Comparison of ENCODE assay signal across 17 cellular contexts in the genomic region with DNA sequence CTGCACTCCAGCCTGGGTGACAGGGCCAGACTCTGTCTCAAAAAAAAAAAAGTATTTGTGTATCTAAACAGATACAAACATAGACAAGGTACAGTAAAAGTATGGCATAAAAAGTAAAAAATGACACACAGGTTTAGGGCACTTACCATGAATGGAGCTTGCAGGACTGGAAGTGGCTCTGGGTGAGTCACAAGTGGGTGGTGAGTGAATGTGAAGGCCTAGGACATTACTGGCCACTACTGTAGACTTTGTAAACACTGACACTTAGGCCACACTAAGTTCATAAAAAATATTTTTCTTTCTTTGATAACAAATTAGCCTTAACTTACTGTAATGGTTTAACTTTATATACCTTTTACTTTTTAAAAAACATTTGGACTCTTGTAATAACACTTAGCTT. TPM values are rescaled to one million over a fixed set of nuclear protein-coding genes. Genes with fewer than 3 reads are reported as not detected.
DNase-seq lines count a peak whose midpoint lies in the region; ATAC-seq, FAIRE-seq and TF ChIP-seq lines count a peak whose summit lies in the region.
"Had no signal": no experiment of that assay in that cellular context is flagged by ENCODE, and none has a peak within 500 bp of the region (broad histone marks: within the 10 kb centered on the region; RNA-seq: fewer than 3 reads in every experiment).

No MANE protein-coding gene starts in this region.

- DNase-seq in ACHN (peak; percentile 20), HCT116 (ENCODE audit: low read depth, low spot score) (no peak), astrocyte (ENCODE audit: low read depth) (peak; percentile 59), foreskin fibroblast (peak; percentile 49 to 70), C1 segment of cervical spinal cord (lab: John Stamatoyannopoulos, UW) (no peak), NCI-H82 treated with DMSO at 0.1 percent for 48 hours (lab: John Stamatoyannopoulos, UW; ENCODE audit: unreplicated experiment) (no peak)
- no peak for DNase-seq in activated naive CD4-positive, alpha-beta T cell treated with anti-CD3 and anti-CD28 coated beads, Interleukin-2, amount 50 U/mL, for 16 hours
- DNase-seq: activated CD4-positive, alpha-beta T cell treated with anti-CD3 and anti-CD28 coated beads, Interleukin-2, amount 50 U/mL, for 48 hours; activated gamma-delta T cell; cerebellar nuclear complex; DMS79 treated with DMSO at 0.1 percent for 48 hours; psoas muscle; stimulated activated CD4-positive, alpha-beta T cell treated with anti-CD3 and anti-CD28 coated beads, Interleukin-2, amount 100 ng/mL, for 24 hours; stimulated activated naive CD4-positive, alpha-beta T cell; T-helper 9 cell had no signal

- peak overlapping the region; percentile 29; the same call in 1 of the 2 replicates for H3K4me2 ChIP-seq in HCT116 (ENCODE audit: low read length)
- H3K4me2 ChIP-seq in astrocyte (ENCODE audit: low read length) = no peak overlapping the region

- peak; percentile 65 for FAIRE-seq in astrocyte (lab: Jason Lieb, UNC)
- FAIRE-seq: GM12892 had no signal

- H3K9ac ChIP-seq in HCT116 (ENCODE audit: low read length) (no peak overlapping the region), astrocyte (ENCODE audit: low read length) (no peak overlapping the region)

- RAD21 ChIA-PET in HCT116 (lab: Charles Lee; ENCODE audit: low non-redundant PET in 1 of 2, low total read pairs in 2 of 2, uncharacterized antibody in 2 of 2, unreplicated experiment in 2 of 2) = interaction anchor here in 1 of 2 experiments (0.8 kb wide), 1 partner anchor 39 kb away, joined by 3 read pairs; no protein-coding TSS in a partner anchor

- peaks cover 37% of the 10 kb centered on the region for H3K27me3 Mint-ChIP-seq in astrocyte (ENCODE audit: low read depth, unreplicated experiment)

- TF ChIP-seq POLR2A in HCT116 (IDR thresholded peaks at IDR 0.05; ENCODE audit: borderline replicate concordance, extremely low read depth, insufficient read depth, insufficient read length) = no peak

- peaks cover 2% of the 10 kb centered on the region for H3K4me1 Mint-ChIP-seq in astrocyte (ENCODE audit: low read depth, unreplicated experiment)

- no peaks in the 10 kb centered on the region for H4K20me1 ChIP-seq in HCT116 (ENCODE audit: insufficient read depth)
- H4K20me1 ChIP-seq in astrocyte (ENCODE audit: insufficient read depth, low read length) = no peaks in the 10 kb centered on the region

- H3K9me2 ChIP-seq in HCT116 (ENCODE audit: insufficient read depth) = no peaks in the 10 kb centered on the region

- peaks cover 2% of the 10 kb centered on the region for H3K36me3 Mint-ChIP-seq in astrocyte (ENCODE audit: low read depth, unreplicated experiment)

- TF ChIP-seq CTCF in HCT116 (IDR thresholded peaks at IDR 0.05 in 2 of 3, conservative IDR thresholded peaks at IDR 0.05 in 1 of 3; ENCODE audit: borderline replicate concordance in 1 of 3, insufficient read depth in 1 of 3, low read depth in 2 of 3, low read length in 2 of 3) = no peak
- TF ChIP-seq CTCF in astrocyte (IDR thresholded peaks at IDR 0.05; ENCODE audit: insufficient read depth, low read depth, low read length) = no peak
- no peak for TF ChIP-seq CTCF in foreskin fibroblast (IDR thresholded peaks at IDR 0.05; ENCODE audit: low read depth, low read length)

- no peaks in the 10 kb centered on the region for H3K9me3 ChIP-seq in HCT116 (ENCODE audit: control insufficient read depth in 1 of 2, insufficient read depth in 1 of 2, low read depth in 1 of 2, low read length in 2 of 2)
- H3K9me3 ChIP-seq in astrocyte (ENCODE audit: insufficient read depth, low read depth, low read length) = no peaks in the 10 kb centered on the region
- H3K9me3 ChIP-seq: psoas muscle had no signal

- intact Hi-C loops in HCT116 (cut with micrococcal nuclease) = loop anchor here (5.0 kb wide), 1 partner anchor 96 kb away; no protein-coding TSS in a partner anchor

- CTCF ChIA-PET in HCT116 (lab: Charles Lee) = interaction anchor here (0.8 to 2.5 kb wide), 2 partner anchors 38 to 191 kb away, joined by 4 to 14 read pairs; a partner anchor contains a TSS

- in situ Hi-C loops in ACHN (cut with HindIII; ENCODE audit: low pct_ligation_motif_present, low pct_unique_long_range_greater_than_20kb, low sequenced_read_pairs) = no loop called here

- H3K4me1 ChIP-seq in HCT116 (ENCODE audit: control insufficient read depth in 1 of 2, insufficient read depth in 2 of 2, low read length in 2 of 2) (peaks cover 0 to 13% of the 10 kb centered on the region in 2 experiments; a peak in 2 of 4 replicates), astrocyte (ENCODE audit: insufficient read depth, low read length) (no peaks in the 10 kb centered on the region)
- H3K4me1 ChIP-seq: psoas muscle had no signal

- H3K36me3 ChIP-seq in HCT116 (ENCODE audit: control insufficient read depth in 1 of 2, insufficient read depth in 2 of 2, low read length in 2 of 2) = no peaks in the 10 kb centered on the region
- H3K36me3 ChIP-seq in astrocyte (ENCODE audit: insufficient read depth, low read length) = no peaks in the 10 kb centered on the region

- H3K27ac Mint-ChIP-seq in astrocyte (ENCODE audit: unreplicated experiment) = no peak overlapping the region

- POLR2A ChIA-PET in HCT116 (lab: Charles Lee) = interaction anchor here (0.7 to 1.2 kb wide), 3 partner anchors 35 to 320 kb away, joined by 3 read pairs; a partner anchor contains a TSS

- H3K4me3 ChIP-seq in HCT116 (replicated peaks in 1 of 2; ENCODE audit: low read depth in 1 of 2, low read length in 2 of 2) (no peak overlapping the region), astrocyte (ENCODE audit: insufficient read depth, low read depth, low read length) (no peak overlapping the region), foreskin fibroblast (ENCODE audit: low read depth in 1 of 2, low read length in 2 of 2) (no peak overlapping the region)
- H3K4me3 ChIP-seq: psoas muscle had no signal

- H2AFZ ChIP-seq in HCT116 (ENCODE audit: low read depth, low read length, poor library complexity, severe bottlenecking) (no peak overlapping the region), astrocyte (ENCODE audit: low read depth, low read length) (no peak overlapping the region)

- TF ChIP-seq RAD21 in HCT116 (IDR thresholded peaks at IDR 0.05; ENCODE audit: low read depth) = no peak

- ATAC-seq in HCT116 (no peak), GM21786 (IDR thresholded peaks at IDR 0.05; ENCODE audit: unreplicated experiment) (no peak)
- ATAC-seq: psoas muscle had no signal

- no TSS peak for BruUV-seq in HCT116 (replicated peaks; lab: Mats Ljungman, UMichigan)

- no peaks in the 10 kb centered on the region for H3K27me3 ChIP-seq in HCT116 (ENCODE audit: insufficient read depth, low read length)
- H3K27me3 ChIP-seq in astrocyte (ENCODE audit: insufficient read depth, low read length) = peaks cover 3% of the 10 kb centered on the region

- H3K79me2 ChIP-seq in HCT116 (ENCODE audit: insufficient read depth, low read length) (no peaks in the 10 kb centered on the region), astrocyte (ENCODE audit: insufficient read depth, low read length) (no peaks in the 10 kb centered on the region)

- H3K9me3 Mint-ChIP-seq in astrocyte (ENCODE audit: unreplicated experiment) = no peaks in the 10 kb centered on the region

- no peak overlapping the region for H3K27ac ChIP-seq in HCT116 (ENCODE audit: low read depth, low read length)
- no peak overlapping the region for H3K27ac ChIP-seq in astrocyte (ENCODE audit: low read depth, low read length)
- H3K27ac ChIP-seq: psoas muscle had no signal

- H3K4me3 Mint-ChIP-seq in astrocyte (ENCODE audit: unreplicated experiment) = no peak overlapping the region

TF ChIP-seq in HCT116, 20 proteins besides CTCF, POLR2A, EP300 and RAD21:
- peak; percentile 34; the same call in 1 of the 2 replicates for TF ChIP-seq FOSL1 (IDR thresholded peaks at IDR 0.05; ENCODE audit: low read depth)
- TF ChIP-seq EGR1 (IDR thresholded peaks at IDR 0.05; ENCODE audit: low read depth) = no peak
- peak; percentile 26; the same call in 1 of the 2 replicates for TF ChIP-seq SP1 (IDR thresholded peaks at IDR 0.05; ENCODE audit: low read depth)
- peak; percentile 43; the same call in 1 of the 2 replicates for TF ChIP-seq JUND (IDR thresholded peaks at IDR 0.05)
- TF ChIP-seq SIN3A (IDR thresholded peaks at IDR 0.05; ENCODE audit: low read depth) = no peak

RNA-seq across cellular contexts. Expression of a gene that starts 38.0 kb away (rescaled TPM):
- total RNA-seq in HCT116 (2021; ENCODE audit: unreplicated experiment) = 238 TPM
- 220 and 254 TPM in 2 replicates for polyA plus RNA-seq in HCT116 (2012)
- total RNA-seq in astrocyte = 330 and 337 TPM in 2 replicates

Comparison
In these comparisons a context has a peak if more than half of its experiments do, and no peak if none do; other contexts are left out.
1. DNase-seq: peak in ACHN (single experiment), astrocyte (single experiment) and foreskin fibroblast (2 of 2); none in HCT116 (single experiment), activated naive CD4-positive, alpha-beta T cell treated with anti-CD3 and anti-CD28 coated beads, Interleukin-2, amount 50 U/mL, for 16 hours (single experiment), C1 segment of cervical spinal cord (0 of 14) and NCI-H82 treated with DMSO at 0.1 percent for 48 hours (single experiment).